Comparison of ENCODE assay signal across 10 cellular contexts in the genomic region with DNA sequence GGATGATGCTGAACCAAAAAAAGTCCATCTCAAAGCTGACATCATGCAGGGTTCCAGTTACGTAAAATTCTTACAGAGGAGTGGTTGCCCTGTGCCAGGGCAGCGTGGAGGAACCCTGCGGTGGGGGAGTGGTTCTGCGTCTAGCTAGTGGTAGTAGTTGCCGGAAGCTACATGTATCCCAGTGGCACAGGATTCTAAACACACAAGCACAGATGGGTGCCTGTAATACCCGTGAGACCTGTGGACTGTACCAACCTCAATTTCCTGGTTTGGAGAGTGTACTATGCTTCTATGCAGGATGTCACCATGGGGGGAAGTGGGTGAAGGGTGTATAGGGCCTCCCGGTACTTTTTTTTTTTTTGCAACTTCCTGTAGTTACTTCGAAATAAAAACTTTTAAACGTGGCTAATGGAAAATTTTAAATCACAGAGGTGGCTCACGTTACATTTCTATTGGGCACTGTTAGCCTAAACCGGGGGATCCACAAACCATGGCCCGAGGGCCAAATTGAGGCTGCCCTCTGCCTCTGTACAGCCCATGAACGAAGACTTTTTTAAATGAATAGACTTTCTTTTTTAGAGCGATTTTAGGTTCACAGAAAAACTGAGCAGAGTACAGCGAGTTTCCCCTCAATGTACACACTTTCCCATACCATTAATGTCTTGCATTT. TPM values are rescaled to one million over a fixed set of nuclear protein-coding genes. Genes with fewer than 3 reads are reported as not detected.
DNase-seq lines count a peak whose midpoint lies in the region; ATAC-seq and TF ChIP-seq lines count a peak whose summit lies in the region.
"Had no signal": no experiment of that assay in that cellular context is flagged by ENCODE, and none has a peak within 500 bp of the region (broad histone marks: within the 10 kb centered on the region; RNA-seq: fewer than 3 reads in every experiment).

No MANE protein-coding gene starts in this region.

- peak overlapping the region; percentile 70 for H3K4me3 Mint-ChIP-seq in activated naive CD8-positive, alpha-beta T cell treated with anti-CD3 and anti-CD28 coated beads, Interleukin-2, amount 50 U/mL, for 24 hours

- no peaks in the 10 kb centered on the region for H3K27me3 ChIP-seq in uterus
- H3K27me3 ChIP-seq: heart left ventricle had no signal

- ATAC-seq in GM18907 (IDR thresholded peaks at IDR 0.05; ENCODE audit: unreplicated experiment), result peak; percentile 69
- ATAC-seq in activated naive CD8-positive, alpha-beta T cell treated with anti-CD3 and anti-CD28 coated beads, Interleukin-2, amount 50 U/mL, for 24 hours, result peak; percentile 91
- no peak for ATAC-seq in GM19455 (IDR thresholded peaks at IDR 0.05; ENCODE audit: unreplicated experiment)

- TF ChIP-seq POLR2A in uterus (IDR thresholded peaks at IDR 0.05), result no peak

- DNase-seq in UCSD-AML1 (lab: John Stamatoyannopoulos, UW; ENCODE audit: unreplicated experiment), result peak; percentile 81
- DNase-seq in activated naive CD8-positive, alpha-beta T cell treated with anti-CD3 and anti-CD28 coated beads, Interleukin-2, amount 50 U/mL, for 24 hours, result peak; percentile 69
- DNase-seq in stimulated activated CD4-positive, alpha-beta T cell treated with anti-CD3 and anti-CD28 coated beads, Interleukin-4, amount 100 ng/mL, for 48 hours (ENCODE audit: low read depth in 2 of 2), result peak; percentile 50 to 53
- DNase-seq in SHP77 treated with DMSO at 0.1 percent for 48 hours (lab: John Stamatoyannopoulos, UW), result no peak
- DNase-seq in uterus, result no peak
- DNase-seq in NCI-H2081 treated with DMSO at 0.1 percent for 48 hours (lab: John Stamatoyannopoulos, UW), result no peak
- DNase-seq: heart left ventricle, substantia nigra had no signal

- no peak overlapping the region for H3K4me3 ChIP-seq in uterus

- H3K27me3 Mint-ChIP-seq in activated naive CD8-positive, alpha-beta T cell treated with anti-CD3 and anti-CD28 coated beads, Interleukin-2, amount 50 U/mL, for 24 hours, result no peaks in the 10 kb centered on the region

- no peak for TF ChIP-seq CTCF in uterus (IDR thresholded peaks at IDR 0.05)

- H3K4me1 ChIP-seq in uterus, result peaks cover 0 to 6% of the 10 kb centered on the region in 2 donors

- H3K36me3 Mint-ChIP-seq in activated naive CD8-positive, alpha-beta T cell treated with anti-CD3 and anti-CD28 coated beads, Interleukin-2, amount 50 U/mL, for 24 hours (ENCODE audit: low read depth), result no peaks in the 10 kb centered on the region

- peaks cover 59% of the 10 kb centered on the region for H3K4me1 Mint-ChIP-seq in activated naive CD8-positive, alpha-beta T cell treated with anti-CD3 and anti-CD28 coated beads, Interleukin-2, amount 50 U/mL, for 24 hours

- H3K27ac Mint-ChIP-seq in activated naive CD8-positive, alpha-beta T cell treated with anti-CD3 and anti-CD28 coated beads, Interleukin-2, amount 50 U/mL, for 24 hours, result peak overlapping the region; percentile 95

- no peaks in the 10 kb centered on the region for H3K9me3 Mint-ChIP-seq in activated naive CD8-positive, alpha-beta T cell treated with anti-CD3 and anti-CD28 coated beads, Interleukin-2, amount 50 U/mL, for 24 hours

- H3K9me3 ChIP-seq in uterus, result no peaks in the 10 kb centered on the region
- H3K9me3 ChIP-seq: heart left ventricle had no signal

- H3K27ac ChIP-seq in uterus, result no peak overlapping the region

- intact Hi-C loops in uterus (cut with DNase I; ENCODE audit: low total_unique reads), result no loop called here

- no peaks in the 10 kb centered on the region for H3K36me3 ChIP-seq in uterus

RNA-seq across cellular contexts. Expression of gene TBC1D16, which starts 38.5 kb away (rescaled TPM):
- 10 to 100 TPM in 2 of 4 donors, 1 to 10 TPM in 2; 3.8 to 58.2 (median 18.3) TPM for total RNA-seq in uterus

RNA-seq across cellular contexts. Expression of gene CCDC40, which starts 39.3 kb away (rescaled TPM):
- 10 to 100 TPM in 1 of 4 donors, 1 to 10 TPM in 2, under 1 TPM in 1; 0.88 to 16.6 (median 4.8) TPM for total RNA-seq in uterus

Comparison
In these comparisons a context has a peak if more than half of its experiments do, and no peak if none do; other contexts are left out.
1. DNase-seq: peak in UCSD-AML1 (single experiment), activated naive CD8-positive, alpha-beta T cell treated with anti-CD3 and anti-CD28 coated beads, Interleukin-2, amount 50 U/mL, for 24 hours (single experiment) and stimulated activated CD4-positive, alpha-beta T cell treated with anti-CD3 and anti-CD28 coated beads, Interleukin-4, amount 100 ng/mL, for 48 hours (2 of 2); none in SHP77 treated with DMSO at 0.1 percent for 48 hours (single experiment), uterus (0 of 2) and NCI-H2081 treated with DMSO at 0.1 percent for 48 hours (single experiment).